ENCODE assay signal across 8 cellular contexts in the genomic region with DNA sequence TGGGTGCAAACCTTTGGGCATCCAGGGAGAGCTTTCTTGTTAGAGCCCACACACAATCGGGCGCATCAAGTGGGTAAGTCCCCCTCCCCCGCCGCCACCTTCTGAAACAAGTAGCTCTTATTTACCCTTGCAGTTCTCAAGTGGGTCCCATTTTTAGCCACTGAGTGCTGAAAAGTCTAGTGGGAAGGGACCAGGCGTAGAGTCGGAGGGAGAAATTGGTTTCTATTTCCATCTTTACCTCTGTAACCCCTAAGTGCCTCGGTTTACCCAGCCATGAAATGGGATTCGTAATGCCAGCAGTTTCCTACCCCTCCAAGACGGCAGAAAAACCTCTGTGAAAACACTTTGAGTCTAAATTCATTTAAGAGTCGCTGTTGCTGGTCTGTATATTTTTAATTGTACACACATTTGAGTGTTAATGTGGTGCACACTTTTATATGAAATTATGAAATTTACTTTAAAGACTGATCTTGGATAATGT. TPM values are rescaled to one million over a fixed set of nuclear protein-coding genes. Genes with fewer than 3 reads are reported as not detected.
DNase-seq lines count a peak whose midpoint lies in the region; ATAC-seq, FAIRE-seq and TF ChIP-seq lines count a peak whose summit lies in the region.

No MANE protein-coding gene starts in this region.

- CTCF ChIA-PET in activated CD8-positive, alpha-beta memory T cell treated with anti-CD3 and anti-CD28 coated beads, Interleukin-2, amount 10 ng/mL, durations not matched to agents 7 days and 5 days (lab: Charles Lee) = no interaction called here
- CTCF ChIA-PET in activated CD4-positive, alpha-beta memory T cell treated with anti-CD3 and anti-CD28 coated beads for 36 hours (lab: Charles Lee) = interaction anchor here (0.5 to 1.8 kb wide), 7 partner anchors 8 to 264 kb away, joined by 3 to 14 read pairs (median 4); partner anchors contain the start of gene RWDD3

- H3K36me3 Mint-ChIP-seq in activated CD8-positive, alpha-beta memory T cell treated with anti-CD3 and anti-CD28 coated beads, Interleukin-2, amount 10 ng/mL, durations not matched to agents 7 days and 5 days = peaks cover 1% of the 10 kb centered on the region
- H3K36me3 Mint-ChIP-seq in activated CD4-positive, alpha-beta memory T cell treated with anti-CD3 and anti-CD28 coated beads for 36 hours = no peaks in the 10 kb centered on the region

- POLR2A ChIA-PET in activated CD4-positive, alpha-beta memory T cell treated with anti-CD3 and anti-CD28 coated beads for 36 hours (lab: Charles Lee) = interaction anchor here (1.1 kb wide), 1 partner anchor 116 kb away, joined by 4 read pairs; the partner anchor contains the start of gene RWDD3

- H3K4me1 ChIP-seq in prostate gland (replicated peaks) = no peaks in the 10 kb centered on the region

- peaks cover 59% of the 10 kb centered on the region for H3K27me3 Mint-ChIP-seq in activated CD8-positive, alpha-beta memory T cell treated with anti-CD3 and anti-CD28 coated beads, Interleukin-2, amount 10 ng/mL, durations not matched to agents 7 days and 5 days
- H3K27me3 Mint-ChIP-seq in activated CD4-positive, alpha-beta memory T cell treated with anti-CD3 and anti-CD28 coated beads for 36 hours = peaks cover 23% of the 10 kb centered on the region

- peak overlapping the region; percentile 73 to 79 for H3K4me3 ChIP-seq in prostate gland

- peaks cover 10% of the 10 kb centered on the region for H3K4me1 Mint-ChIP-seq in activated CD8-positive, alpha-beta memory T cell treated with anti-CD3 and anti-CD28 coated beads, Interleukin-2, amount 10 ng/mL, durations not matched to agents 7 days and 5 days
- peaks cover 6% of the 10 kb centered on the region for H3K4me1 Mint-ChIP-seq in activated CD4-positive, alpha-beta memory T cell treated with anti-CD3 and anti-CD28 coated beads for 36 hours (ENCODE audit: low read depth)

- no peaks in the 10 kb centered on the region for H3K9me3 ChIP-seq in prostate gland

- H3K9me3 Mint-ChIP-seq in activated CD8-positive, alpha-beta memory T cell treated with anti-CD3 and anti-CD28 coated beads, Interleukin-2, amount 10 ng/mL, durations not matched to agents 7 days and 5 days (ENCODE audit: low read depth) = no peaks in the 10 kb centered on the region
- no peaks in the 10 kb centered on the region for H3K9me3 Mint-ChIP-seq in activated CD4-positive, alpha-beta memory T cell treated with anti-CD3 and anti-CD28 coated beads for 36 hours

- no peak overlapping the region for H3K27ac Mint-ChIP-seq in activated CD8-positive, alpha-beta memory T cell treated with anti-CD3 and anti-CD28 coated beads, Interleukin-2, amount 10 ng/mL, durations not matched to agents 7 days and 5 days
- no peak overlapping the region for H3K27ac Mint-ChIP-seq in activated CD4-positive, alpha-beta memory T cell treated with anti-CD3 and anti-CD28 coated beads for 36 hours

- FAIRE-seq in urothelium cell line (lab: Jason Lieb, UNC) = no peak

- intact Hi-C loops in activated CD4-positive, alpha-beta memory T cell treated with anti-CD3 and anti-CD28 coated beads for 36 hours (cut with micrococcal nuclease) = no loop called here
- intact Hi-C loops in prostate gland (cut with DNase I) = no loop called here

- no peak for TF ChIP-seq CTCF in prostate gland (IDR thresholded peaks at IDR 0.05)

- no peak for DNase-seq in activated CD8-positive, alpha-beta memory T cell treated with anti-CD3 and anti-CD28 coated beads, Interleukin-2, amount 10 ng/mL, durations not matched to agents 7 days and 5 days
- DNase-seq in activated CD8-positive, alpha-beta memory T cell treated with anti-CD3 and anti-CD28 coated beads for 24 hours = no peak
- DNase-seq in activated CD4-positive, alpha-beta memory T cell treated with anti-CD3 and anti-CD28 coated beads for 36 hours = peak; percentile 30
- DNase-seq in globus pallidus (ENCODE audit: low spot score) (peak; percentile 34), prostate gland (ENCODE audit: low spot score) (peak; percentile 5), urothelium cell line (ENCODE audit: low spot score) (no peak), cerebellum (ENCODE audit: low spot score) (no peak)

- 18% methylated on average over 10 of the region's 10 CpGs for WGBS in prostate gland

- peak overlapping the region; percentile 56 for H3K4me3 Mint-ChIP-seq in activated CD8-positive, alpha-beta memory T cell treated with anti-CD3 and anti-CD28 coated beads, Interleukin-2, amount 10 ng/mL, durations not matched to agents 7 days and 5 days
- peak overlapping the region; percentile 73 for H3K4me3 Mint-ChIP-seq in activated CD4-positive, alpha-beta memory T cell treated with anti-CD3 and anti-CD28 coated beads for 36 hours

- TF ChIP-seq POLR2A in prostate gland (IDR thresholded peaks at IDR 0.05) = no peak

- H3K27ac ChIP-seq in prostate gland = peak overlapping the region; percentile 78 to 80

- peak; percentile 7 for ATAC-seq in activated CD8-positive, alpha-beta memory T cell treated with anti-CD3 and anti-CD28 coated beads, Interleukin-2, amount 10 ng/mL, durations not matched to agents 7 days and 5 days
- no peak for ATAC-seq in HG03280 (IDR thresholded peaks at IDR 0.05; ENCODE audit: unreplicated experiment)

- H3K27me3 ChIP-seq in prostate gland (replicated peaks; ENCODE audit: insufficient read depth) = no peaks in the 10 kb centered on the region

- no peaks in the 10 kb centered on the region for H3K36me3 ChIP-seq in prostate gland

RNA-seq across cellular contexts. Expression of gene TLCD4, which starts 0.9 kb away (rescaled TPM):
- not detected for total RNA-seq in activated CD8-positive, alpha-beta memory T cell treated with anti-CD3 and anti-CD28 coated beads, Interleukin-2, amount 10 ng/mL, durations not matched to agents 7 days and 5 days
- total RNA-seq in activated CD4-positive, alpha-beta memory T cell treated with anti-CD3 and anti-CD28 coated beads for 36 hours = under 1 TPM; 0.15 to 0.21 TPM
- total RNA-seq in prostate gland = 1 to 10 TPM; 6.5 to 7.6 TPM
- total RNA-seq in cerebellum = 19.0 TPM

RNA-seq across cellular contexts. Expression of gene ALG14, which starts 45.3 kb away (rescaled TPM):
- total RNA-seq in activated CD8-positive, alpha-beta memory T cell treated with anti-CD3 and anti-CD28 coated beads, Interleukin-2, amount 10 ng/mL, durations not matched to agents 7 days and 5 days = 1 to 10 TPM; 2.6 to 2.8 TPM
- 1 to 10 TPM; 4.3 to 4.4 TPM for total RNA-seq in activated CD4-positive, alpha-beta memory T cell treated with anti-CD3 and anti-CD28 coated beads for 36 hours
- 1 to 10 TPM; 2.0 to 2.3 TPM for total RNA-seq in prostate gland
- 3.2 TPM for total RNA-seq in cerebellum

Comparison
In these comparisons a context has a peak if more than half of its experiments do, and no peak if none do; other contexts are left out.
1. DNase-seq: peak in activated CD4-positive, alpha-beta memory T cell treated with anti-CD3 and anti-CD28 coated beads for 36 hours (single experiment), globus pallidus (single experiment) and prostate gland (single experiment); none in activated CD8-positive, alpha-beta memory T cell treated with anti-CD3 and anti-CD28 coated beads, Interleukin-2, amount 10 ng/mL, durations not matched to agents 7 days and 5 days (single experiment), activated CD8-positive, alpha-beta memory T cell treated with anti-CD3 and anti-CD28 coated beads for 24 hours (single experiment), urothelium cell line (single experiment) and cerebellum (single experiment).
2. RNA of gene TLCD4, which starts 0.9 kb away (total RNA-seq): 19.0 TPM in cerebellum (single experiment) and 6.5 to 7.6 TPM in prostate gland; 0.15 to 0.21 TPM in activated CD4-positive, alpha-beta memory T cell treated with anti-CD3 and anti-CD28 coated beads for 36 hours and not detected in activated CD8-positive, alpha-beta memory T cell treated with anti-CD3 and anti-CD28 coated beads, Interleukin-2, amount 10 ng/mL, durations not matched to agents 7 days and 5 days; every median in the first group is over 4 times any median in the second.